28 cellular contexts compared by ENCODE assay signal in the genomic region with DNA sequence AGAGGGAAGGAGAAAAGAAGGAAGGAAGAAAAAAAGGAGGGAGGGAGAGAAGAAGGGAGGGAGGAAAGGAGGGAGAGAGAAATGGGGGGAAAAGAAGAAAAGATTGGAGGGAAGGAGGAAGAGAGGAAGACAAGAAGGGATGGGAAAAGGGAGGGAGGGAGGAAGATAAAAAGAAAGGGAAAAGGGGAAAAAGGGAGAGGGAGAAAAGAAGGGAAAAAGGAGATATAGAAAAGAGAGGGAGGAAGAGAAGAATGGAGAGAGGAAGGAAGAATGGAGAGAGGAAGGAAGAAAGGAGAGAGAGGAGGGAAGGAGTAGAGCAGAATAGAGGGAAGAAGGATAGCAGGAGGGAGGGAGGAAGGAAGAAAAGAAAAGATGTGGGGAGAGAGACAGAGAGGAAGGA.
"Had no signal": no experiment of that assay in that cellular context is flagged by ENCODE, and none has a peak within 500 bp of the region (broad histone marks: within the 10 kb centered on the region; RNA-seq: fewer than 3 reads in every experiment).

No MANE protein-coding gene starts in this region.

- H3K9me3 Mint-ChIP-seq: dendritic cell treated with granulocyte-macrophage colony-stimulating factor and Interleukin-4, amounts not matched to agents 40 ng/mL and 50 ng/mL, for 4 days; effector memory CD8-positive, alpha-beta T cell; endodermal cell; mesothelial cell of epicardium had no signal

- FAIRE-seq: endometrium, kidney had no signal

- ATAC-seq: effector memory CD8-positive, alpha-beta T cell; esophagus mucosa; gastrocnemius medialis; heart right ventricle; left colon; left lobe of liver; left ventricle myocardium superior; lower lobe of right lung; mucosa of descending colon had no signal

- DNase-seq: colonic mucosa; cortex of kidney; effector CD8-positive, alpha-beta T cell; effector memory CD8-positive, alpha-beta T cell; endodermal cell; erythroblast; esophagus squamous epithelium; foreskin fibroblast; foreskin melanocyte; gastrocnemius medialis; glutamatergic neuron; head of caudate nucleus; heart right ventricle; hippocampal formation; islet precursor cell; kidney; kidney glomerular epithelial cell; left colon; left ventricle myocardium superior; lower lobe of right lung; mesenchymal stem cell; mucosa of descending colon had no signal

- H3K27ac ChIP-seq: colonic mucosa, epithelial cell of prostate, esophagus squamous epithelium, gastrocnemius medialis, heart right ventricle, lower lobe of right lung had no signal

- H3K4me3 Mint-ChIP-seq: dendritic cell treated with granulocyte-macrophage colony-stimulating factor and Interleukin-4, amounts not matched to agents 40 ng/mL and 50 ng/mL, for 4 days; endodermal cell; mesothelial cell of epicardium had no signal

- H3K4me1 ChIP-seq: colonic mucosa, esophagus squamous epithelium, gastrocnemius medialis, heart right ventricle, lower lobe of right lung had no signal

- H3K4me3 ChIP-seq: colonic mucosa, esophagus squamous epithelium, gastrocnemius medialis, heart right ventricle, lower lobe of right lung, mucosa of descending colon had no signal

- H3K9me3 ChIP-seq: colonic mucosa, esophagus squamous epithelium, gastrocnemius medialis, heart right ventricle, lower lobe of right lung, mucosa of descending colon had no signal

- H3K36me3 Mint-ChIP-seq: mesothelial cell of epicardium had no signal

- H3K27ac Mint-ChIP-seq: dendritic cell treated with granulocyte-macrophage colony-stimulating factor and Interleukin-4, amounts not matched to agents 40 ng/mL and 50 ng/mL, for 4 days; endodermal cell; mesothelial cell of epicardium had no signal

- H3K36me3 ChIP-seq: colonic mucosa, esophagus squamous epithelium, gastrocnemius medialis, heart right ventricle, lower lobe of right lung had no signal

- H3K27me3 ChIP-seq: colonic mucosa, esophagus squamous epithelium, gastrocnemius medialis, heart right ventricle had no signal

- H3K4me1 Mint-ChIP-seq: endodermal cell, mesothelial cell of epicardium had no signal
